Comparison of ENCODE assay signal across 20 cellular contexts in genomic region chr7:1943326-1943725, GRCh38.
DNase-seq lines count a peak whose midpoint lies in the region; ATAC-seq and TF ChIP-seq lines count a peak whose summit lies in the region.
"Had no signal": no experiment of that assay in that cellular context is flagged by ENCODE, and none has a peak within 500 bp of the region (broad histone marks: within the 10 kb centered on the region; RNA-seq: fewer than 3 reads in every experiment).

No MANE protein-coding gene starts in this region.

- H3F3A ChIP-seq in MM.1S (ENCODE audit: insufficient read depth, low read length) = no peaks in the 10 kb centered on the region

- H2BK5ac ChIP-seq in neuronal stem cell (ENCODE audit: low read length) = peak overlapping the region; percentile 5

- H2AFZ ChIP-seq in neuronal stem cell (ENCODE audit: low read length) (no peak overlapping the region), MM.1S (ENCODE audit: low read length) (no peak overlapping the region)

- H3K36me3 ChIP-seq in neuronal stem cell (replicated peaks in 1 of 2; ENCODE audit: control insufficient read depth in 2 of 2, insufficient read depth in 2 of 2, low read length in 2 of 2) (no peaks in the 10 kb centered on the region), MM.1S (replicated peaks; ENCODE audit: insufficient read depth, low read length) (no peaks in the 10 kb centered on the region)
- H3K36me3 ChIP-seq: upper lobe of right lung, WERI-Rb-1 had no signal

- no peak overlapping the region for H2BK120ac ChIP-seq in neuronal stem cell (ENCODE audit: low read depth, low read length)

- H3K23ac ChIP-seq in neuronal stem cell (ENCODE audit: low read depth, low read length, poor library complexity) = no peak overlapping the region

- no peaks in the 10 kb centered on the region for H3K9me3 Mint-ChIP-seq in IgD-negative memory B cell
- no peaks in the 10 kb centered on the region for H3K9me3 Mint-ChIP-seq in endothelial cell (ENCODE audit: unreplicated experiment)
- H3K9me3 Mint-ChIP-seq: activated T-helper 17 cell treated with anti-CD3 and anti-CD28 coated beads, Interleukin-2, amount 50 U/mL, for 72 hours had no signal

- H4K8ac ChIP-seq in neuronal stem cell (ENCODE audit: low read depth, low read length) = no peak overlapping the region

- H4K91ac ChIP-seq in neuronal stem cell (ENCODE audit: low read depth, low read length, poor library complexity) = no peak overlapping the region

- H3K9me2 ChIP-seq in MM.1S (replicated peaks; ENCODE audit: insufficient read depth, low read length) = no peaks in the 10 kb centered on the region

- H3K27ac Mint-ChIP-seq in IgD-negative memory B cell (peak overlapping the region in 2 of 3 donors; percentile 8 to 74), endothelial cell (ENCODE audit: unreplicated experiment) (peak overlapping the region; percentile 57)
- H3K27ac Mint-ChIP-seq: activated T-helper 17 cell treated with anti-CD3 and anti-CD28 coated beads, Interleukin-2, amount 50 U/mL, for 72 hours had no signal

- no peaks in the 10 kb centered on the region for H3K79me2 ChIP-seq in MM.1S (ENCODE audit: low read length)

- no peak overlapping the region for H2BK12ac ChIP-seq in neuronal stem cell (ENCODE audit: low read length)

- H3K18ac ChIP-seq in neuronal stem cell (ENCODE audit: low read length) = no peak overlapping the region

- H4K20me1 ChIP-seq in MM.1S (ENCODE audit: insufficient read depth, low read length) = no peaks in the 10 kb centered on the region

- H3K27me3 ChIP-seq in right cardiac atrium (ENCODE audit: control insufficient read depth, insufficient read depth) (no peaks in the 10 kb centered on the region), neuronal stem cell (ENCODE audit: control insufficient read depth in 3 of 3, insufficient read depth in 3 of 3, low read depth in 1 of 3, low read length in 3 of 3) (no peaks in the 10 kb centered on the region), MM.1S (replicated peaks; ENCODE audit: insufficient read depth, low read length) (no peaks in the 10 kb centered on the region)
- H3K27me3 ChIP-seq: upper lobe of right lung had no signal

- ATAC-seq in left ventricle myocardium superior = no peak
- no peak for ATAC-seq in right cardiac atrium
- ATAC-seq: HCT116 had no signal

- H3K14ac ChIP-seq in neuronal stem cell (ENCODE audit: low read length) = no peak overlapping the region

- no peak overlapping the region for H3K9ac ChIP-seq in neuronal stem cell (ENCODE audit: low read depth, low read length, poor library complexity)
- no peak overlapping the region for H3K9ac ChIP-seq in MM.1S (ENCODE audit: low read length)

- H3K4me2 ChIP-seq in neuronal stem cell (ENCODE audit: insufficient read depth, low read length, poor library complexity, severe bottlenecking) = no peak overlapping the region
- no peak overlapping the region for H3K4me2 ChIP-seq in MM.1S (ENCODE audit: low read depth, low read length)

- H2AK5ac ChIP-seq in neuronal stem cell (ENCODE audit: low read depth, low read length) = no peak overlapping the region

- peaks cover 10% of the 10 kb centered on the region for H3K79me1 ChIP-seq in neuronal stem cell (ENCODE audit: low read depth, low read length)

- TF ChIP-seq CTCF in endothelial cell (IDR thresholded peaks at IDR 0.05; ENCODE audit: unreplicated experiment) (no peak), MM.1S (IDR thresholded peaks at IDR 0.05; ENCODE audit: low read length) (no peak)

- no peak overlapping the region for H2BK15ac ChIP-seq in neuronal stem cell (ENCODE audit: low read length)

- H3K36me3 Mint-ChIP-seq in IgD-negative memory B cell (peaks cover 2% of the 10 kb centered on the region), endothelial cell (ENCODE audit: low read depth, unreplicated experiment) (peaks cover 11% of the 10 kb centered on the region)

- H3K4me1 Mint-ChIP-seq in IgD-negative memory B cell (peaks cover 4 to 20% (median 16%) of the 10 kb centered on the region in 3 donors), endothelial cell (ENCODE audit: unreplicated experiment) (peaks cover 23% of the 10 kb centered on the region)

- H3K27ac ChIP-seq in right cardiac atrium (ENCODE audit: low read length) (no peak overlapping the region), neuronal stem cell (replicated peaks; ENCODE audit: low read length) (no peak overlapping the region), MM.1S (ENCODE audit: low read length) (no peak overlapping the region)
- H3K27ac ChIP-seq: upper lobe of right lung, WERI-Rb-1 had no signal

- peak overlapping the region in 1 of 4 donors; percentile 53 for H3K4me3 Mint-ChIP-seq in IgD-negative memory B cell
- peak overlapping the region; percentile 5 for H3K4me3 Mint-ChIP-seq in endothelial cell (ENCODE audit: unreplicated experiment)
- H3K4me3 Mint-ChIP-seq: activated T-helper 17 cell treated with anti-CD3 and anti-CD28 coated beads, Interleukin-2, amount 50 U/mL, for 72 hours had no signal

- no peaks in the 10 kb centered on the region for H3K27me3 Mint-ChIP-seq in IgD-negative memory B cell
- peaks cover 22% of the 10 kb centered on the region for H3K27me3 Mint-ChIP-seq in endothelial cell (ENCODE audit: unreplicated experiment)
- H3K27me3 Mint-ChIP-seq: activated T-helper 17 cell treated with anti-CD3 and anti-CD28 coated beads, Interleukin-2, amount 50 U/mL, for 72 hours; progenitor cell of endocrine pancreas had no signal

- 82% methylated on average over 11 of the region's 11 CpGs for WGBS in right cardiac atrium
- no CpG with 5 or more reads among the region's 11 CpGs for WGBS in neuronal stem cell (ENCODE audit: extremely low coverage in 2 of 2, insufficient read length in 2 of 2, insufficient replicate concordance in 1 of 2), 2 donors

- intact Hi-C loops in left ventricle myocardium superior (cut with micrococcal nuclease) = no loop called here
- intact Hi-C loops in right cardiac atrium (cut with DNase I) = no loop called here

- no peaks in the 10 kb centered on the region for H3K4me1 ChIP-seq in right cardiac atrium (ENCODE audit: control insufficient read depth, insufficient read depth, low read length)
- H3K4me1 ChIP-seq in neuronal stem cell (ENCODE audit: control insufficient read depth in 2 of 2, insufficient read depth in 1 of 2, low read depth in 1 of 2, low read length in 2 of 2) = peaks cover 11 to 21% of the 10 kb centered on the region in 2 donors
- H3K4me1 ChIP-seq in MM.1S (ENCODE audit: low read length) = no peaks in the 10 kb centered on the region

- no peak overlapping the region for H3K4me3 ChIP-seq in right cardiac atrium (ENCODE audit: low read length)
- no peak overlapping the region for H3K4me3 ChIP-seq in neuronal stem cell (ENCODE audit: low read length in 2 of 2)
- no peak overlapping the region for H3K4me3 ChIP-seq in MM.1S (ENCODE audit: low read length)
- H3K4me3 ChIP-seq: lung, skin epidermis, upper lobe of right lung had no signal

- no peaks in the 10 kb centered on the region for H3K9me3 ChIP-seq in right cardiac atrium (ENCODE audit: control insufficient read depth, low read length)
- peaks cover 4 to 6% of the 10 kb centered on the region in 2 donors for H3K9me3 ChIP-seq in neuronal stem cell (replicated peaks in 1 of 2; ENCODE audit: control insufficient read depth in 2 of 2, insufficient read depth in 1 of 2, low read depth in 1 of 2, low read length in 2 of 2)
- no peaks in the 10 kb centered on the region for H3K9me3 ChIP-seq in MM.1S (replicated peaks; ENCODE audit: insufficient read depth, low read length)
- H3K9me3 ChIP-seq: upper lobe of right lung had no signal

- peak; percentile 6 for DNase-seq in left ventricle myocardium superior
- no peak for DNase-seq in right cardiac atrium
- DNase-seq in endothelial cell (ENCODE audit: low spot score) = no peak
- DNase-seq in neuronal stem cell (ENCODE audit: low spot score) = no peak
- DNase-seq in MM.1S = no peak
- DNase-seq in HCEC 1CT = no peak
- no peak for DNase-seq in NCI-H526 treated with DMSO at 0.1 percent for 48 hours (lab: John Stamatoyannopoulos, UW)
- DNase-seq: AML-193; NCI-H146; NCI-H2171 treated with DMSO at 0.1 percent for 48 hours; NCI-H69; stimulated activated CD4-positive, alpha-beta T cell treated with anti-CD3 and anti-CD28 coated beads, Interleukin-2, amount 100 ng/mL, for 48 hours; upper lobe of right lung; WERI-Rb-1 had no signal

- no peak overlapping the region for H3K4ac ChIP-seq in neuronal stem cell (ENCODE audit: low read length)
